ENCODE assay signal across 10 cellular contexts in the genomic region with DNA sequence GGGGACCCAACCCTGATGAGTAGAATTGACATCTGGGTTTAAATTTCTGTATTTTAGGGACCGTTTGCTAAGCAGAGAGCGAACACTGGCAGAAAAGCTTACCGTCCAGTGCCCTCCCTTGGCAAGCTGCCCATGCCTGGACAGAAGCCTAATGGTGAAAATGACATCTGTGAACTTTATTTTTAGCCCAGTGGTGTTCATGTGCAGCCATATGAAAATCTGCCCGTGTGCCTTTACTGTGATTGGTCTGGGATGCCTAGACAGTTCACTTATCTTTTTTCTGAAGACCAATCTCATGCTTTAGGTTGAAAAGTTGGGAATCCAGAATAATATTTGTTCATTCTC. TPM values are rescaled to one million over a fixed set of nuclear protein-coding genes. Genes with fewer than 3 reads are reported as not detected.
DNase-seq lines count a peak whose midpoint lies in the region; ATAC-seq and TF ChIP-seq lines count a peak whose summit lies in the region.
"Had no signal": no experiment of that assay in that cellular context is flagged by ENCODE, and none has a peak within 500 bp of the region (broad histone marks: within the 10 kb centered on the region; RNA-seq: fewer than 3 reads in every experiment).

No MANE protein-coding gene starts in this region.

- no peaks in the 10 kb centered on the region for H3K9me3 Mint-ChIP-seq in activated CD4-positive, alpha-beta T cell treated with anti-CD3 and anti-CD28 coated beads, Interleukin-2, amount 10 ng/mL, durations not matched to agents 24 days and 14 days

- H3K4me1 ChIP-seq in lower lobe of right lung (peaks cover 29% of the 10 kb centered on the region), upper lobe of left lung (peaks cover 12 to 36% (median 25%) of the 10 kb centered on the region in 4 donors)

- TF ChIP-seq EP300 in upper lobe of left lung (IDR thresholded peaks at IDR 0.05): no peak

- no peak for DNase-seq in activated CD4-positive, alpha-beta T cell treated with anti-CD3 and anti-CD28 coated beads, Interleukin-2, amount 10 ng/mL, durations not matched to agents 24 days and 14 days
- DNase-seq in activated CD4-positive, alpha-beta T cell treated with anti-CD3 and anti-CD28 coated beads for 4 hours: no peak
- DNase-seq in cardiac fibroblast (ENCODE audit: low read depth in 2 of 2) (peak; percentile 3 to 8), lower lobe of right lung (no peak), upper lobe of left lung (no peak), medulla oblongata (ENCODE audit: extremely low spot score) (no peak), T1000 (lab: John Stamatoyannopoulos, UW) (no peak), mesenteric fat pad (ENCODE audit: low spot score) (no peak)
- DNase-seq: activated effector memory CD4-positive, alpha-beta T cell treated with Interleukin-2 at 50 U/mL for 16 hours had no signal

- H3K27me3 Mint-ChIP-seq in activated CD4-positive, alpha-beta T cell treated with anti-CD3 and anti-CD28 coated beads, Interleukin-2, amount 10 ng/mL, durations not matched to agents 24 days and 14 days: peaks cover 36% of the 10 kb centered on the region

- TF ChIP-seq CTCF in cardiac fibroblast (IDR thresholded peaks at IDR 0.05; ENCODE audit: low read depth, low read length) (no peak), lower lobe of right lung (IDR thresholded peaks at IDR 0.05) (no peak), upper lobe of left lung (IDR thresholded peaks at IDR 0.05) (no peak)

- peak overlapping the region; percentile 86 for H3K27ac ChIP-seq in lower lobe of right lung
- H3K27ac ChIP-seq in upper lobe of left lung: peak overlapping the region; percentile 80 to 91 (median 89)

- no peak for TF ChIP-seq POLR2A in upper lobe of left lung (IDR thresholded peaks at IDR 0.05)

- peak overlapping the region; percentile 68 for H3K4me3 Mint-ChIP-seq in activated CD4-positive, alpha-beta T cell treated with anti-CD3 and anti-CD28 coated beads, Interleukin-2, amount 10 ng/mL, durations not matched to agents 24 days and 14 days

- 43 to 53% methylated on average over 4 of the region's 4 CpGs for WGBS in upper lobe of left lung, 2 donors

- H3K27ac Mint-ChIP-seq in activated CD4-positive, alpha-beta T cell treated with anti-CD3 and anti-CD28 coated beads, Interleukin-2, amount 10 ng/mL, durations not matched to agents 24 days and 14 days: no peak overlapping the region
- H3K27ac Mint-ChIP-seq: CD4-positive, CD25-positive, alpha-beta regulatory T cell had no signal

- peaks cover 7% of the 10 kb centered on the region for H3K36me3 ChIP-seq in lower lobe of right lung
- peaks cover 0 to 6% (median 2%) of the 10 kb centered on the region in 4 donors for H3K36me3 ChIP-seq in upper lobe of left lung

- peaks cover 5% of the 10 kb centered on the region for H3K36me3 Mint-ChIP-seq in activated CD4-positive, alpha-beta T cell treated with anti-CD3 and anti-CD28 coated beads, Interleukin-2, amount 10 ng/mL, durations not matched to agents 24 days and 14 days (ENCODE audit: low read depth)
- H3K36me3 Mint-ChIP-seq: CD4-positive, CD25-positive, alpha-beta regulatory T cell had no signal

- H3K27me3 ChIP-seq in lower lobe of right lung (ENCODE audit: low read depth): no peaks in the 10 kb centered on the region
- no peaks in the 10 kb centered on the region for H3K27me3 ChIP-seq in upper lobe of left lung

- intact Hi-C loops in activated CD4-positive, alpha-beta T cell treated with anti-CD3 and anti-CD28 coated beads, Interleukin-2, amount 10 ng/mL, durations not matched to agents 24 days and 14 days (cut with micrococcal nuclease): loop anchor here (2.0 to 10.0 kb wide), 3 partner anchors 95 to 313 kb away; a partner anchor contains a TSS
- intact Hi-C loops in lower lobe of right lung (cut with DNase I): no loop called here

- H3K4me3 ChIP-seq in cardiac fibroblast (replicated peaks in 1 of 2; ENCODE audit: low read depth in 2 of 2, low read length in 2 of 2) (peak overlapping the region; percentile 68 to 86), lower lobe of right lung (peak overlapping the region; percentile 92), upper lobe of left lung (peak overlapping the region; percentile 66 to 91 (median 72))

- no peak for ATAC-seq in lower lobe of right lung
- no peak for ATAC-seq in upper lobe of left lung (ENCODE audit: low FRiP score in 2 of 2)

- H3K9me3 ChIP-seq in lower lobe of right lung (no peaks in the 10 kb centered on the region), upper lobe of left lung (no peaks in the 10 kb centered on the region)

- peaks cover 22% of the 10 kb centered on the region for H3K4me1 Mint-ChIP-seq in activated CD4-positive, alpha-beta T cell treated with anti-CD3 and anti-CD28 coated beads, Interleukin-2, amount 10 ng/mL, durations not matched to agents 24 days and 14 days

RNA-seq across cellular contexts. Expression of a gene that starts 1.1 kb away (rescaled TPM):
- total RNA-seq in activated CD4-positive, alpha-beta T cell treated with anti-CD3 and anti-CD28 coated beads, Interleukin-2, amount 10 ng/mL, durations not matched to agents 24 days and 14 days: 0.14 and 0.35 TPM in 2 replicates
- 5.5 TPM for total RNA-seq in lower lobe of right lung
- 10 to 100 TPM in 2 of 6 donors, 1 to 10 TPM in 4; 3.6 to 14.2 (median 5.7) TPM for total RNA-seq in upper lobe of left lung
- total RNA-seq in mesenteric fat pad: 34.7 TPM

RNA-seq across cellular contexts. Expression of a gene that starts 56.1 kb away (rescaled TPM):
- not detected in 2 replicates for total RNA-seq in activated CD4-positive, alpha-beta T cell treated with anti-CD3 and anti-CD28 coated beads, Interleukin-2, amount 10 ng/mL, durations not matched to agents 24 days and 14 days
- 6.4 TPM for total RNA-seq in lower lobe of right lung
- total RNA-seq in upper lobe of left lung: 10 to 100 TPM in 2 of 6 donors, 1 to 10 TPM in 4; 4.0 to 17.5 (median 6.5) TPM
- total RNA-seq in mesenteric fat pad: 3.3 TPM

Comparison
In these comparisons a context has a peak if more than half of its experiments do, and no peak if none do; other contexts are left out.
1. DNase-seq: peak in cardiac fibroblast (2 of 2); none in activated CD4-positive, alpha-beta T cell treated with anti-CD3 and anti-CD28 coated beads, Interleukin-2, amount 10 ng/mL, durations not matched to agents 24 days and 14 days (single experiment), activated CD4-positive, alpha-beta T cell treated with anti-CD3 and anti-CD28 coated beads for 4 hours (0 of 2), lower lobe of right lung (single experiment), upper lobe of left lung (0 of 2), medulla oblongata (single experiment), T1000 (single experiment) and mesenteric fat pad (single experiment).
2. Peak in every context shown above with its lines, with median percentiles within 50 percentile points of each other: H3K4me3 ChIP-seq.